1 cellular context compared by ENCODE assay signal in genomic region chr10:79176949-79177602, GRCh38.
TF ChIP-seq lines count a peak whose summit lies in the region.

No MANE protein-coding gene starts in this region.

TF ChIP-seq in HepG2, 621 proteins besides CTCF, POLR2A, EP300 and RAD21 (continued from another document and continues in another):
- TF ChIP-seq HMGXB3 (CRISPR knock-in tag; IDR thresholded peaks at IDR 0.05; ENCODE audit: borderline replicate concordance): no peak
- TF ChIP-seq ZKSCAN5 (CRISPR knock-in tag; IDR thresholded peaks at IDR 0.05): no peak
- no peak for TF ChIP-seq ZSCAN30 (CRISPR knock-in tag; IDR thresholded peaks at IDR 0.05)
- TF ChIP-seq SOX13 (IDR thresholded peaks at IDR 0.05): no peak
- TF ChIP-seq SOX13 (CRISPR knock-in tag; conservative IDR thresholded peaks at IDR 0.05 in 1 of 2, IDR thresholded peaks at IDR 0.05 in 1 of 2): peak in 1 of 2 experiments; percentile 45; a peak in 1 of 4 replicates
- TF ChIP-seq ZNF253 (CRISPR knock-in tag; IDR thresholded peaks at IDR 0.05; ENCODE audit: borderline replicate concordance): no peak
- no peak for TF ChIP-seq SMARCC2 (IDR thresholded peaks at IDR 0.05)
- peak; percentile 85 for TF ChIP-seq HDAC2 (CRISPR knock-in tag; IDR thresholded peaks at IDR 0.05)
- peak; percentile 78 for TF ChIP-seq RARA (CRISPR knock-in tag; IDR thresholded peaks at IDR 0.05)
- TF ChIP-seq, protein P1, sequence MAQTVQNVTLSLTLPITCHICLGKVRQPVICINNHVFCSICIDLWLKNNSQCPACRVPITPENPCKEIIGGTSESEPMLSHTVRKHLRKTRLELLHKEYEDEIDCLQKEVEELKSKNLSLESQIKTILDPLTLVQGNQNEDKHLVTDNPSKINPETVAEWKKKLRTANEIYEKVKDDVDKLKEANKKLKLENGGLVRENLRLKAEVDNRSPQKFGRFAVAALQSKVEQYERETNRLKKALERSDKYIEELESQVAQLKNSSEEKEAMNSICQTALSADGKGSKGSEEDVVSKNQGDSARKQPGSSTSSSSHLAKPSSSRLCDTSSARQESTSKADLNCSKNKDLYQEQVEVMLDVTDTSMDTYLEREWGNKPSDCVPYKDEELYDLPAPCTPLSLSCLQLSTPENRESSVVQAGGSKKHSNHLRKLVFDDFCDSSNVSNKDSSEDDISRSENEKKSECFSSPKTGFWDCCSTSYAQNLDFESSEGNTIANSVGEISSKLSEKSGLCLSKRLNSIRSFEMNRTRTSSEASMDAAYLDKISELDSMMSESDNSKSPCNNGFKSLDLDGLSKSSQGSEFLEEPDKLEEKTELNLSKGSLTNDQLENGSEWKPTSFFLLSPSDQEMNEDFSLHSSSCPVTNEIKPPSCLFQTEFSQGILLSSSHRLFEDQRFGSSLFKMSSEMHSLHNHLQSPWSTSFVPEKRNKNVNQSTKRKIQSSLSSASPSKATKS (CRISPR knock-in tag; IDR thresholded peaks at IDR 0.05): no peak
- no peak for TF ChIP-seq AKNA (CRISPR knock-in tag; IDR thresholded peaks at IDR 0.05; ENCODE audit: borderline replicate concordance)
- no peak for TF ChIP-seq ZNF549 (CRISPR knock-in tag; IDR thresholded peaks at IDR 0.05)
- no peak for TF ChIP-seq MAF1 (CRISPR knock-in tag; IDR thresholded peaks at IDR 0.05; ENCODE audit: borderline replicate concordance)
- no peak; the same call in 1 of the 2 replicates for TF ChIP-seq ZFP90 (CRISPR knock-in tag; IDR thresholded peaks at IDR 0.05; ENCODE audit: borderline replicate concordance)
- no peak for TF ChIP-seq ZNF207 (IDR thresholded peaks at IDR 0.05; ENCODE audit: borderline replicate concordance)
- no peak for TF ChIP-seq ZNF275 (CRISPR knock-in tag; IDR thresholded peaks at IDR 0.05; ENCODE audit: borderline replicate concordance)
- TF ChIP-seq ZNF451 (CRISPR knock-in tag; IDR thresholded peaks at IDR 0.05): no peak
- TF ChIP-seq KLF16 (CRISPR knock-in tag; IDR thresholded peaks at IDR 0.05): no peak
- no peak for TF ChIP-seq MLLT10 (CRISPR knock-in tag; IDR thresholded peaks at IDR 0.05)
- TF ChIP-seq BRF2 (CRISPR knock-in tag; IDR thresholded peaks at IDR 0.05): no peak
- TF ChIP-seq ZNF652 (CRISPR knock-in tag; IDR thresholded peaks at IDR 0.05; ENCODE audit: borderline replicate concordance, low read depth): no peak
- no peak for TF ChIP-seq SYNCRIP (IDR thresholded peaks at IDR 0.05; ENCODE audit: insufficient read depth, low read depth, low read length)
- peak; percentile 15; the same call in 1 of the 2 replicates for TF ChIP-seq HNF1A (IDR thresholded peaks at IDR 0.05; ENCODE audit: low read depth)
- TF ChIP-seq HNF1A (CRISPR knock-in tag; IDR thresholded peaks at IDR 0.05; ENCODE audit: borderline replicate concordance): peak; percentile 57; the same call in 1 of the 2 replicates
- no peak for TF ChIP-seq MATR3 (CRISPR knock-in tag; IDR thresholded peaks at IDR 0.05)
- no peak for TF ChIP-seq PTBP1 (IDR thresholded peaks at IDR 0.05; ENCODE audit: low read depth, low read length, poor library complexity, severe bottlenecking)
- no peak for TF ChIP-seq ATAD3A (CRISPR knock-in tag; IDR thresholded peaks at IDR 0.05)
- TF ChIP-seq PATZ1 (CRISPR knock-in tag; IDR thresholded peaks at IDR 0.05): peak; percentile 57
- no peak for TF ChIP-seq REPIN1 (CRISPR knock-in tag; IDR thresholded peaks at IDR 0.05; ENCODE audit: borderline replicate concordance, low read depth)
- TF ChIP-seq, protein P2, sequence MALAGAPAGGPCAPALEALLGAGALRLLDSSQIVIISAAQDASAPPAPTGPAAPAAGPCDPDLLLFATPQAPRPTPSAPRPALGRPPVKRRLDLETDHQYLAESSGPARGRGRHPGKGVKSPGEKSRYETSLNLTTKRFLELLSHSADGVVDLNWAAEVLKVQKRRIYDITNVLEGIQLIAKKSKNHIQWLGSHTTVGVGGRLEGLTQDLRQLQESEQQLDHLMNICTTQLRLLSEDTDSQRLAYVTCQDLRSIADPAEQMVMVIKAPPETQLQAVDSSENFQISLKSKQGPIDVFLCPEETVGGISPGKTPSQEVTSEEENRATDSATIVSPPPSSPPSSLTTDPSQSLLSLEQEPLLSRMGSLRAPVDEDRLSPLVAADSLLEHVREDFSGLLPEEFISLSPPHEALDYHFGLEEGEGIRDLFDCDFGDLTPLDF (CRISPR knock-in tag; IDR thresholded peaks at IDR 0.05): no peak
- TF ChIP-seq ZNF546 (CRISPR knock-in tag; conservative IDR thresholded peaks at IDR 0.05): 0 out of 2 replicates have a peak, but pooled peaks have one; percentile 45
- TF ChIP-seq MXD4 (CRISPR knock-in tag; IDR thresholded peaks at IDR 0.05): no peak; the same call in 1 of the 2 replicates
- no peak for TF ChIP-seq ZNF703 (CRISPR knock-in tag; IDR thresholded peaks at IDR 0.05; ENCODE audit: borderline replicate concordance)
- TF ChIP-seq ZNF788 (CRISPR knock-in tag; IDR thresholded peaks at IDR 0.05; ENCODE audit: borderline replicate concordance): peak; percentile 61; the same call in 1 of the 2 replicates
- no peak for TF ChIP-seq MLX (CRISPR knock-in tag; IDR thresholded peaks at IDR 0.05)
- TF ChIP-seq ZNF501 (CRISPR knock-in tag; IDR thresholded peaks at IDR 0.05): no peak
- TF ChIP-seq ZNF772 (CRISPR knock-in tag; IDR thresholded peaks at IDR 0.05): no peak
- TF ChIP-seq ZNF839 (CRISPR knock-in tag; IDR thresholded peaks at IDR 0.05; ENCODE audit: borderline replicate concordance): no peak
- TF ChIP-seq PAX8 (CRISPR knock-in tag; IDR thresholded peaks at IDR 0.05; ENCODE audit: borderline replicate concordance): no peak
